Comparison of ENCODE assay signal across 28 cellular contexts in the genomic region with DNA sequence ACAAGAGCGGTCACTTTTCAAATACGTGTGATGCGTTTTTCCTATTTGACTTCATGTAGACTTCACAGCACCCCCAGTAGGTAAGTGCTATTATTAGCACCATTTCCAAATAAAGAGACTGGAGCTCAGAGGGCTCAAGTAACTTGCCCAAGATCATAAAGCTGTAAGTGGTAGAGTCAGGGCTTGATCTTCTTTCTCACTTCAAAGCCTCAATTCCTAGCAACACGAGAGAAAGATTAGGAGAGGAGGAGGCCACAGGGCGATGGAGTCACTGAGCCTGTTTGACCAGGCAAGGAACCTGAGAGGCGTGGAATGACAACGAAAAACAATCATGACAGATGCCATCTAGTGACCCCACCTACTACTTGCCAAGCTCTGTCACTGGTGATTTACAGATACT.
DNase-seq lines count a peak whose midpoint lies in the region; ATAC-seq and TF ChIP-seq lines count a peak whose summit lies in the region.
"Had no signal": no experiment of that assay in that cellular context is flagged by ENCODE, and none has a peak within 500 bp of the region (broad histone marks: within the 10 kb centered on the region; RNA-seq: fewer than 3 reads in every experiment).

No MANE protein-coding gene starts in this region.

- H3K27ac ChIP-seq in lower lobe of right lung = no peak overlapping the region
- H3K27ac ChIP-seq in naive thymus-derived CD4-positive, alpha-beta T cell (ENCODE audit: low read depth, low read length) = no peak overlapping the region
- H3K27ac ChIP-seq: heart right ventricle, SJCRH30, tibial nerve, WERI-Rb-1 had no signal

- ATAC-seq in lower lobe of right lung = no peak
- no peak for ATAC-seq in naive thymus-derived CD4-positive, alpha-beta T cell
- ATAC-seq: activated T-cell treated with anti-CD3 and anti-CD28 coated beads, Interleukin-2, amount 50 U/mL, for 4 hours; heart right ventricle; sciatic nerve had no signal

- POLR2A ChIA-PET in naive thymus-derived CD4-positive, alpha-beta T cell (lab: Charles Lee) = no interaction called here

- intact Hi-C loops in lower lobe of right lung (cut with DNase I) = no loop called here
- intact Hi-C loops in naive thymus-derived CD4-positive, alpha-beta T cell (cut with micrococcal nuclease) = no loop called here

- DNase-seq in DMS153 treated with DMSO at 0.1 percent for 48 hours (lab: John Stamatoyannopoulos, UW; ENCODE audit: unreplicated experiment) (peak; percentile 7), LNCaP clone FGC (ENCODE audit: low read depth) (peak; percentile 17), ecto neural progenitor cell (ENCODE audit: low spot score) (peak; percentile 36), mucosa of gallbladder (ENCODE audit: low spot score) (peak; percentile 11), DMS114 treated with DMSO at 0.1 percent for 48 hours (lab: John Stamatoyannopoulos, UW; ENCODE audit: unreplicated experiment) (no peak), lower lobe of right lung (no peak)
- no peak for DNase-seq in naive thymus-derived CD4-positive, alpha-beta T cell
- DNase-seq: activated CD4-positive, alpha-beta T cell treated with anti-CD3 and anti-CD28 coated beads for 4 hours; activated gamma-delta T cell treated with Interleukin-2 at 50 U/mL for 16 hours; activated naive CD8-positive, alpha-beta T cell treated with anti-CD3 and anti-CD28 coated beads, Interleukin-2, amount 50 U/mL, for 24 hours; activated T-cell treated with anti-CD3 and anti-CD28 coated beads, Interleukin-2, amount 50 U/mL, for 4 hours; CD8-positive, alpha-beta memory T cell; DND-41; foreskin melanocyte; Karpas-422; NCI-H2029 treated with DMSO at 0.1 percent for 48 hours; NCI-H345; NCI-H82; RPMI8226; SJCRH30; stimulated activated CD4-positive, alpha-beta T cell treated with anti-CD3 and anti-CD28 coated beads, Interleukin-4, amount 100 ng/mL, for 24 hours; T-helper 9 cell; WERI-Rb-1 had no signal

- H3K4me1 Mint-ChIP-seq in naive thymus-derived CD4-positive, alpha-beta T cell = peaks cover 0 to 2% (median 0%) of the 10 kb centered on the region in 7 donors
- H3K4me1 Mint-ChIP-seq: activated naive CD8-positive, alpha-beta T cell treated with anti-CD3 and anti-CD28 coated beads, Interleukin-2, amount 50 U/mL, for 24 hours; CD8-positive, alpha-beta memory T cell had no signal

- H3K4me3 Mint-ChIP-seq in naive thymus-derived CD4-positive, alpha-beta T cell = no peak overlapping the region
- H3K4me3 Mint-ChIP-seq: activated naive CD8-positive, alpha-beta T cell treated with anti-CD3 and anti-CD28 coated beads, Interleukin-2, amount 50 U/mL, for 24 hours; activated T-cell treated with anti-CD3 and anti-CD28 coated beads, Interleukin-2, amount 50 U/mL, for 4 hours; CD8-positive, alpha-beta memory T cell; dendritic cell treated with granulocyte-macrophage colony-stimulating factor and Interleukin-4, amounts not matched to agents 40 ng/mL and 50 ng/mL, for 4 days had no signal

- H3K4me3 ChIP-seq in LNCaP clone FGC (ENCODE audit: low read depth, low read length) (no peak overlapping the region), lower lobe of right lung (no peak overlapping the region)
- H3K4me3 ChIP-seq in naive thymus-derived CD4-positive, alpha-beta T cell (ENCODE audit: low read length) = no peak overlapping the region
- H3K4me3 ChIP-seq: heart right ventricle, SJCRH30, tibial nerve had no signal

- CTCF ChIA-PET in naive thymus-derived CD4-positive, alpha-beta T cell (lab: Charles Lee) = no interaction called here

- TF ChIP-seq CTCF in LNCaP clone FGC (IDR thresholded peaks at IDR 0.05; ENCODE audit: control insufficient read depth, extremely low read depth, insufficient read depth) = 0 out of 2 replicates have a peak, but pooled peaks have one; percentile 15
- TF ChIP-seq CTCF in lower lobe of right lung (IDR thresholded peaks at IDR 0.05) = no peak

- H3K9me3 Mint-ChIP-seq in naive thymus-derived CD4-positive, alpha-beta T cell = peaks cover 0 to 3% (median 0%) of the 10 kb centered on the region in 11 donors
- H3K9me3 Mint-ChIP-seq: activated naive CD8-positive, alpha-beta T cell treated with anti-CD3 and anti-CD28 coated beads, Interleukin-2, amount 50 U/mL, for 24 hours; activated T-cell treated with anti-CD3 and anti-CD28 coated beads, Interleukin-2, amount 50 U/mL, for 4 hours; CD8-positive, alpha-beta memory T cell; dendritic cell treated with granulocyte-macrophage colony-stimulating factor and Interleukin-4, amounts not matched to agents 40 ng/mL and 50 ng/mL, for 4 days had no signal

- no peaks in the 10 kb centered on the region for H3K9me3 ChIP-seq in lower lobe of right lung
- H3K9me3 ChIP-seq in naive thymus-derived CD4-positive, alpha-beta T cell (ENCODE audit: control insufficient read depth in 2 of 3, low read length in 3 of 3) = no peaks in the 10 kb centered on the region
- H3K9me3 ChIP-seq: BE2C, heart right ventricle, SJCRH30, tibial nerve had no signal

- no peaks in the 10 kb centered on the region for H3K36me3 ChIP-seq in lower lobe of right lung
- no peaks in the 10 kb centered on the region for H3K36me3 ChIP-seq in naive thymus-derived CD4-positive, alpha-beta T cell (ENCODE audit: control insufficient read depth in 2 of 3, insufficient read depth in 3 of 3, low read length in 3 of 3)
- H3K36me3 ChIP-seq: BE2C, heart right ventricle, SJCRH30, tibial nerve, WERI-Rb-1 had no signal

- H3K36me3 Mint-ChIP-seq in naive thymus-derived CD4-positive, alpha-beta T cell = no peaks in the 10 kb centered on the region
- H3K36me3 Mint-ChIP-seq: CD8-positive, alpha-beta memory T cell had no signal

- H3K4me1 ChIP-seq in lower lobe of right lung = no peaks in the 10 kb centered on the region
- H3K4me1 ChIP-seq in naive thymus-derived CD4-positive, alpha-beta T cell (ENCODE audit: control insufficient read depth in 2 of 2, insufficient read depth in 2 of 2, low read length in 2 of 2) = no peaks in the 10 kb centered on the region
- H3K4me1 ChIP-seq: BE2C, SJCRH30, tibial nerve had no signal

- peaks cover 0 to 33% (median 24%) of the 10 kb centered on the region in 5 donors for H3K27me3 Mint-ChIP-seq in naive thymus-derived CD4-positive, alpha-beta T cell

- H3K27ac Mint-ChIP-seq in naive thymus-derived CD4-positive, alpha-beta T cell = no peak overlapping the region
- H3K27ac Mint-ChIP-seq: activated naive CD8-positive, alpha-beta T cell treated with anti-CD3 and anti-CD28 coated beads, Interleukin-2, amount 50 U/mL, for 24 hours; CD8-positive, alpha-beta memory T cell; dendritic cell treated with granulocyte-macrophage colony-stimulating factor and Interleukin-4, amounts not matched to agents 40 ng/mL and 50 ng/mL, for 4 days had no signal

- no peaks in the 10 kb centered on the region for H3K27me3 ChIP-seq in lower lobe of right lung (ENCODE audit: low read depth)
- H3K27me3 ChIP-seq in naive thymus-derived CD4-positive, alpha-beta T cell (ENCODE audit: control insufficient read depth in 2 of 2, insufficient read depth in 2 of 2, low read length in 2 of 2) = no peaks in the 10 kb centered on the region
- H3K27me3 ChIP-seq: BE2C, SJCRH30, tibial nerve had no signal

Comparison
In these comparisons a context has a peak if more than half of its experiments do, and no peak if none do; other contexts are left out.
1. DNase-seq: peak in DMS153 treated with DMSO at 0.1 percent for 48 hours (single experiment), LNCaP clone FGC (single experiment), ecto neural progenitor cell (single experiment) and mucosa of gallbladder (single experiment); none in DMS114 treated with DMSO at 0.1 percent for 48 hours (single experiment), lower lobe of right lung (single experiment) and naive thymus-derived CD4-positive, alpha-beta T cell (0 of 9).